Comparison of ENCODE assay signal across 8 cellular contexts in the genomic region with DNA sequence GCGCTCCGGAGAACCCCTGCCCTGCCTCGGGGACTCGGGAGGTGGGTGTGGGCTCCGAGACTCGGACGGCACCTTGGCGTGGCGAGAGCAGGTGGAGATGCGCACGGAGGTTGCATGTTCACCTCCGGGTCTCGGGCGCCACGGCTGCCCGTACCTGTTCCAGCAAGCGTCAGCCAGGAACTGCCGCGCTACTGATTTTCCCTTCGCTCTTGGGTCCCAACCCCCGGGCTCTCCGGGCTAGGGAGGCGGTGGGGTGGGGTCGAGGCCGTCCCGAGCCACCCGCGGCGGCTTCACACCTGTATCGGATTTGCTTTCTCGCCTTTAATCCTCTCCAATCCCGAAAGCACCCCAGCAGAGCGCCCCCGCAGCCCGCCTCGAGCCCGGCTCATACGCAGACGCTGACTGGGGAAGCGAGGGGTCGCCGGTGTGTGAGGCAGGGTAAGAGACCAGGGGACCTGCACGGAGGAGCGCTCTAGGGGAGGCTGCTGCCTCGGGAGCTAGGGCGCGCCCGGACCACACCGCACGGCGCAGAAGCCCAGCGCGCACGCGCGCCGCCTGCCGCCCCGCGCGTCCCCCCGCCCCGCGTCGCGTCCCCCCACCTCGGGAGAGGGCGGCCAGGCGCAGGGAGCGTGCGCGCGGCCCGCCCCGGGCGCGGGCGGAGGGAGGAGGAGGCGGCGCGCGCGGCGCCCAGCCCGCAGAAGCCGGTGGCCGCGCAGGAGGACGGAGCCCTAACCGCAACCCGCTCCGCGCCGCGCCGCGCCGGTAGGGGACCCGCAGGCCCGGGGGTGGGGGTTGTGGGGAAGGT. TPM values are rescaled to one million over a fixed set of nuclear protein-coding genes. Genes with fewer than 3 reads are reported as not detected.
DNase-seq lines count a peak whose midpoint lies in the region; ATAC-seq, FAIRE-seq and TF ChIP-seq lines count a peak whose summit lies in the region.

A gene with protein sequence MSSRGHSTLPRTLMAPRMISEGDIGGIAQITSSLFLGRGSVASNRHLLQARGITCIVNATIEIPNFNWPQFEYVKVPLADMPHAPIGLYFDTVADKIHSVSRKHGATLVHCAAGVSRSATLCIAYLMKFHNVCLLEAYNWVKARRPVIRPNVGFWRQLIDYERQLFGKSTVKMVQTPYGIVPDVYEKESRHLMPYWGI (plus strand): TSS at position 695 of the 805 bp plus-strand sequence. CDS start 22,382 bp downstream, outside the sequence.

- peak within 1 kb of the TSS; percentile 93 for H3K4me3 Mint-ChIP-seq in central memory CD8-positive, alpha-beta T cell

- TF ChIP-seq CTCF in 22Rv1 (IDR thresholded peaks at IDR 0.05) (no peak), keratinocyte (optimal IDR thresholded peaks at IDR 0.05 in 1 of 3, IDR thresholded peaks at IDR 0.05 in 1 of 3, conservative IDR thresholded peaks at IDR 0.05 in 1 of 3; ENCODE audit: extremely low read depth in 1 of 3, insufficient read depth in 2 of 3, low read length in 3 of 3) (peak in 1 of 3 experiments; percentile 9)

- H3K36me3 Mint-ChIP-seq in central memory CD8-positive, alpha-beta T cell (ENCODE audit: insufficient read depth) = peaks cover 16% of the 10 kb centered on the region

- H3K4me2 ChIP-seq in keratinocyte (ENCODE audit: control insufficient read depth, extremely low read depth, insufficient read depth, low read depth, low read length) = peak within 1 kb of the TSS; percentile 96

- H3K27ac ChIP-seq in 22Rv1 (peak within 1 kb of the TSS; percentile 94), keratinocyte (ENCODE audit: control insufficient read depth, insufficient read depth, low read length) (peak within 1 kb of the TSS; percentile 99)

- H3K9me3 Mint-ChIP-seq in central memory CD8-positive, alpha-beta T cell = no peaks in the 10 kb centered on the region

- FAIRE-seq in keratinocyte (lab: Jason Lieb, UNC) = no peak

- peak within 1 kb of the TSS; percentile 50 for H2AFZ ChIP-seq in keratinocyte (ENCODE audit: control insufficient read depth, low read length)

- no peaks in the 10 kb centered on the region for H3K9me3 ChIP-seq in keratinocyte (ENCODE audit: control insufficient read depth, low read depth, low read length)

- no peaks in the 10 kb centered on the region for H3K27me3 Mint-ChIP-seq in central memory CD8-positive, alpha-beta T cell

- H3K4me1 Mint-ChIP-seq in central memory CD8-positive, alpha-beta T cell = peaks cover 14% of the 10 kb centered on the region

- peak within 1 kb of the TSS; percentile 67 to 86 (median 83) for H3K4me3 ChIP-seq in keratinocyte (ENCODE audit: control insufficient read depth in 2 of 3, extremely low read depth in 1 of 3, insufficient read depth in 2 of 3, low read depth in 1 of 3, low read length in 3 of 3)

- H3K36me3 ChIP-seq in keratinocyte (ENCODE audit: control insufficient read depth in 2 of 2, extremely low read depth in 1 of 2, insufficient read depth in 2 of 2, low read length in 2 of 2) = peaks cover 0 to 2% of the 10 kb centered on the region in 2 experiments

- peaks cover 35% of the 10 kb centered on the region for H3K79me2 ChIP-seq in keratinocyte (ENCODE audit: control insufficient read depth, insufficient read depth, low read length)

- DNase-seq in NCI-H2171 (lab: John Stamatoyannopoulos, UW) (peak; percentile 87), keratinocyte (ENCODE audit: low read depth, low spot score) (no peak)
- DNase-seq in central memory CD8-positive, alpha-beta T cell (ENCODE audit: low spot score in 2 of 2) = peak; percentile 57 to 68
- DNase-seq in stimulated activated CD4-positive, alpha-beta T cell treated with anti-CD3 and anti-CD28 coated beads, Interleukin-12 subunit alpha, Interleukin-12 subunit beta, amount 100 ng/mL, for 48 hours (ENCODE audit: low read depth in 2 of 3, low spot score in 1 of 3) = peak; percentile 56 to 71 (median 63)

- peaks cover 32% of the 10 kb centered on the region for H3K4me1 ChIP-seq in keratinocyte (ENCODE audit: control insufficient read depth, extremely low read depth, insufficient read depth, low read length)

- no peaks in the 10 kb centered on the region for H3K9me1 ChIP-seq in keratinocyte (ENCODE audit: control insufficient read depth, extremely low read depth, insufficient read depth, low read length)

- H3K27ac Mint-ChIP-seq in central memory CD8-positive, alpha-beta T cell (ENCODE audit: low read depth) = peak within 1 kb of the TSS; percentile 85

- dilution Hi-C loops in keratinocyte (cut with MboI; ENCODE audit: extremely low pct_ligation_motif_present, low sequenced_read_pairs) = no loop called here

- peak within 1 kb of the TSS; percentile 89 for H3K9ac ChIP-seq in keratinocyte (ENCODE audit: control insufficient read depth, extremely low read depth, insufficient read depth, low read length)

- peaks cover 3% of the 10 kb centered on the region for H4K20me1 ChIP-seq in keratinocyte (ENCODE audit: control insufficient read depth, extremely low read depth, insufficient read depth, low read length)

- peak; percentile 68 for ATAC-seq in GM18502 (IDR thresholded peaks at IDR 0.05; ENCODE audit: poor library complexity, unreplicated experiment)
- ATAC-seq in HG02981 (IDR thresholded peaks at IDR 0.05; ENCODE audit: unreplicated experiment) = peak; percentile 66
- peak; percentile 73 to 83 for ATAC-seq in activated CD4-positive, CD25-positive, alpha-beta regulatory T cell treated with anti-CD3 and anti-CD28 coated beads, Interleukin-2, amount 50 U/mL, for 24 hours
- ATAC-seq in central memory CD8-positive, alpha-beta T cell (replicated peaks; ENCODE audit: extremely low read depth, poor library complexity, severe bottlenecking) = peak; percentile 84

- H3K27me3 ChIP-seq in keratinocyte (ENCODE audit: control insufficient read depth, extremely low read depth, insufficient read depth, low read length) = no peaks in the 10 kb centered on the region

RNA-seq across cellular contexts. Expression of the gene that starts here (rescaled TPM):
- polyA plus RNA-seq in keratinocyte = 169 to 226 TPM (median 210 TPM) in 3 replicates
- 52.8 TPM for polyA plus RNA-seq in keratinocyte (2011; ENCODE audit: low read depth)
- polyA plus RNA-seq in keratinocyte (2011; cell fraction: cytosol; rRNA removed) = 197 and 226 TPM in 2 replicates
- 187 and 230 TPM in 2 replicates for polyA plus RNA-seq in keratinocyte (2011; cell fraction: nucleus; rRNA removed)
- 115 and 211 TPM in 2 replicates for polyA plus RNA-seq in keratinocyte (2012; ENCODE audit: low replicate concordance)
- polyA minus RNA-seq in keratinocyte = 137 to 243 TPM (median 145 TPM) in 3 replicates
- 130 TPM for polyA minus RNA-seq in keratinocyte (2011; cell fraction: cytosol; rRNA and poly(A)+ RNA removed)
- 77.0 and 108 TPM in 2 replicates for polyA minus RNA-seq in keratinocyte (2011; cell fraction: nucleus; rRNA and poly(A)+ RNA removed)
